8 cellular contexts compared by ENCODE assay signal in the genomic region with DNA sequence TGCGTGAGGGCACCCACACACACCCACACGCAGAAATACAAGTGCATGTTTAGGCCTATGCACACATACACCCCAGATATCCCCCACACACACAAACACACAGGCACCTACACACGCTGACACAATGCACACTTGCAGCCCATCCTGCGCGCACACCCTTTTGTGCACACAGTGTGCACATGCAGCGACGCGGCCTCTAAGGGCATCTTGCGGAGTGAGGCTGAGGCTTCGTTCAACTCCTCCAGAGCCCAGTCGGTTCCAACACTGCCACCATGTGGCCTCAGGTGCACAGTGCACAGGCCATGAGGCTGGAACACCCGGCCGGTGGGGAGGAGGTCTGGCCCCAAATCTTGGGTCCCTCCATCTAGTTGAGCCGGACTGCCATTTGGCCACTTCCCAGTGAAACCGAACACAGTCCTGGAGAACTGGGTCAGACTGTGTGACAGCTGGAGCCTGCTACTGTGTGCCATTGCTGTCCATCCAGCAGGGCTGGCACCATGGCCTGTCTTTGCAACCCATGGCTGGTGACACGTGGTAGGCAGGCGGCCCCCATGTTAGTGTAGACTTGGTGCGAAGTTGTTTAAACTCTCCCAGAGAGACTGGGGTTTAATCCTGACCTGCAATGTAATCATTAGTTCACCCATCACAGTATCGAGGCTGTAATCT.
DNase-seq lines count a peak whose midpoint lies in the region; ATAC-seq and TF ChIP-seq lines count a peak whose summit lies in the region.

No MANE protein-coding gene starts in this region.

- H3K36me3 Mint-ChIP-seq in activated naive CD4-positive, alpha-beta T cell treated with anti-CD3 and anti-CD28 coated beads, Interleukin-2, amount 50 U/mL, for 72 hours, result no peaks in the 10 kb centered on the region

- TF ChIP-seq POLR2A in prostate gland (IDR thresholded peaks at IDR 0.05) (no peak), uterus (IDR thresholded peaks at IDR 0.05) (no peak)

- TF ChIP-seq CTCF in AG09319 (IDR thresholded peaks at IDR 0.05; ENCODE audit: low read depth, low read length), result peak; percentile 98
- TF ChIP-seq CTCF in cardiac muscle cell (IDR thresholded peaks at IDR 0.05; ENCODE audit: low read depth, low read length), result peak; percentile 96
- peak; percentile 68 to 93 (median 85) for TF ChIP-seq CTCF in prostate gland (IDR thresholded peaks at IDR 0.05)
- peak; percentile 75 to 80 (median 78) for TF ChIP-seq CTCF in uterus (IDR thresholded peaks at IDR 0.05)

- H3K4me1 ChIP-seq in cardiac muscle cell (ENCODE audit: low read depth) (no peaks in the 10 kb centered on the region), prostate gland (replicated peaks) (no peaks in the 10 kb centered on the region), uterus (no peaks in the 10 kb centered on the region)

- 29% methylated on average over 19 of the region's 19 CpGs for whole genome bisulfite sequencing in prostate gland

- H3K27ac ChIP-seq in cardiac muscle cell, result no peak overlapping the region
- no peak overlapping the region for H3K27ac ChIP-seq in prostate gland
- H3K27ac ChIP-seq in uterus, result no peak overlapping the region

- peak; percentile 72 for ATAC-seq in GM18907 (IDR thresholded peaks at IDR 0.05; ENCODE audit: unreplicated experiment)
- ATAC-seq in activated naive CD4-positive, alpha-beta T cell treated with anti-CD3 and anti-CD28 coated beads, Interleukin-2, amount 50 U/mL, for 72 hours, result peak; percentile 94

- H3K4me3 ChIP-seq in cardiac muscle cell, result no peak overlapping the region
- H3K4me3 ChIP-seq in prostate gland, result no peak overlapping the region
- H3K4me3 ChIP-seq in uterus, result no peak overlapping the region

- no peak overlapping the region for H3K27ac Mint-ChIP-seq in activated naive CD4-positive, alpha-beta T cell treated with anti-CD3 and anti-CD28 coated beads, Interleukin-2, amount 50 U/mL, for 72 hours

- H3K36me3 ChIP-seq in cardiac muscle cell (no peaks in the 10 kb centered on the region), prostate gland (no peaks in the 10 kb centered on the region), uterus (no peaks in the 10 kb centered on the region)

- DNase-seq in AG09319 (ENCODE audit: extremely low read depth, low read depth), result peak; percentile 23
- DNase-seq in LoVo (ENCODE audit: low spot score), result peak; percentile 51
- DNase-seq in SK-MEL-5 (ENCODE audit: low read depth, low spot score), result peak; percentile 76
- peak in 1 of 2 donors; percentile 67 for DNase-seq in activated naive CD4-positive, alpha-beta T cell treated with anti-CD3 and anti-CD28 coated beads, Interleukin-2, amount 50 U/mL, for 72 hours (ENCODE audit: low spot score in 2 of 2)
- peak; percentile 77 to 79 for DNase-seq in cardiac muscle cell (ENCODE audit: low read depth in 1 of 2, low spot score in 1 of 2)
- peak; percentile 63 for DNase-seq in prostate gland (ENCODE audit: low spot score)
- peak; percentile 42 to 70 for DNase-seq in uterus

- no peaks in the 10 kb centered on the region for H3K9me3 Mint-ChIP-seq in activated naive CD4-positive, alpha-beta T cell treated with anti-CD3 and anti-CD28 coated beads, Interleukin-2, amount 50 U/mL, for 72 hours

- H3K9me3 ChIP-seq in cardiac muscle cell (ENCODE audit: low read depth) (no peaks in the 10 kb centered on the region), prostate gland (no peaks in the 10 kb centered on the region), uterus (no peaks in the 10 kb centered on the region)

- in situ Hi-C loops in SK-MEL-5 (cut with HindIII; ENCODE audit: low pct_unique_long_range_greater_than_20kb, low sequenced_read_pairs), result no loop called here

- intact Hi-C loops in prostate gland (cut with DNase I), result loop anchor here (2.0 to 10.0 kb wide), 4 partner anchors 166 to 822 kb away; no protein-coding TSS in a partner anchor
- intact Hi-C loops in uterus (cut with DNase I; ENCODE audit: low total_unique reads), result loop anchor here (5.0 kb wide), 1 partner anchor 827 kb away; no protein-coding TSS in a partner anchor

- H3K27me3 ChIP-seq in cardiac muscle cell (no peaks in the 10 kb centered on the region), prostate gland (replicated peaks; ENCODE audit: insufficient read depth) (no peaks in the 10 kb centered on the region), uterus (no peaks in the 10 kb centered on the region)
